ENCODE assay signal across 20 cellular contexts in the genomic region with DNA sequence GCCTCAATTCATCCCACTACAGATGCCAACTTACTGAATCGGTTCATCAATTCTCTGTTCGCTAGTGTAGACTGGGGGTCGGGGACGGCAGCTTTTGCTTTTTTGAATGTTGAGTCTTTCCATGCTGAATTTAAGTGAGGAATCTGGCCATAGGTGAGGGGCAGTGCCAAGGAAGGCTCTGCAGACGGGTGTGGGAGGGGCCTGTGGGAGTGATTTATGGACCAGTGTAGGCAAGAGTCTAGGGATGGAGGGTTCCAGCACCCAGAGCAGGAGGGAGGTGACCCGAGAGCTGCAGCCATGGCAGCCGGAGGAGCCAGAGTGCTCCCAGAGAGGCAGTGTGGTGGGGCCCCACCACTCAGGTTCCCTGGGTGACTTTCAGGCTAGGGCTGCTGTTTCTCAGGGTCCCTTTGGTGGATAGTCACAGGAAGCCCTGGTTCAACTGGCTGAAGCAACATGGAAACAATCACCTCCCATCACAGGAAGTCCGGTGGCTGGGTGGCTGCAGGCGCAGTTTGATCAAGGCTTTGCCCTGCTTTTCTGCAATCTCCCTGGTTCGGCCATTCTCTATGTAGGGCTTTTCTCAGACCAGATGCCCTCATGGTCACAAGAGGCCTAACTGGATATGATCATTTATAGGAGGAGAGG. TPM values are rescaled to one million over a fixed set of nuclear protein-coding genes. Genes with fewer than 3 reads are reported as not detected.
DNase-seq lines count a peak whose midpoint lies in the region; ATAC-seq and TF ChIP-seq lines count a peak whose summit lies in the region.
"Had no signal": no experiment of that assay in that cellular context is flagged by ENCODE, and none has a peak within 500 bp of the region (broad histone marks: within the 10 kb centered on the region; RNA-seq: fewer than 3 reads in every experiment).

No MANE protein-coding gene starts in this region.

- no peak for TF ChIP-seq CTCF in NB4 (IDR thresholded peaks at IDR 0.05; ENCODE audit: low read depth, low read length)
- no peak for TF ChIP-seq CTCF in upper lobe of right lung (IDR thresholded peaks at IDR 0.05)
- TF ChIP-seq CTCF in type B pancreatic cell (conservative IDR thresholded peaks at IDR 0.05) = no peak

- no peaks in the 10 kb centered on the region for H3K4me1 ChIP-seq in upper lobe of right lung

- H3K4me3 Mint-ChIP-seq in immature natural killer cell = peak overlapping the region in 4 of 5 donors; percentile 13 to 69 (median 64)
- no peak overlapping the region for H3K4me3 Mint-ChIP-seq in type B pancreatic cell

- no peaks in the 10 kb centered on the region for H3K36me3 ChIP-seq in upper lobe of right lung
- H3K36me3 ChIP-seq: HAP-1 had no signal

- H3K9me3 Mint-ChIP-seq in immature natural killer cell (no peaks in the 10 kb centered on the region), type B pancreatic cell (peaks cover 6% of the 10 kb centered on the region)

- H3K27me3 ChIP-seq in upper lobe of right lung = no peaks in the 10 kb centered on the region

- H3K9me3 ChIP-seq in upper lobe of right lung = no peaks in the 10 kb centered on the region
- H3K9me3 ChIP-seq: HAP-1 had no signal

- no peak for TF ChIP-seq POLR2A in NB4 (IDR thresholded peaks at IDR 0.05; ENCODE audit: extremely low read depth, insufficient read length)

- no peak overlapping the region for H3K4me3 ChIP-seq in NB4 (ENCODE audit: low read depth, low read length)
- H3K4me3 ChIP-seq in upper lobe of right lung = no peak overlapping the region
- H3K4me3 ChIP-seq: HAP-1 had no signal

- ATAC-seq in upper lobe of right lung (peak; percentile 23), HG02970 (IDR thresholded peaks at IDR 0.05; ENCODE audit: low FRiP score, unreplicated experiment) (no peak)

- H3K27me3 Mint-ChIP-seq in immature natural killer cell (ENCODE audit: low read depth in 3 of 3) (peaks cover 1 to 7% (median 2%) of the 10 kb centered on the region in 3 donors), type B pancreatic cell (no peaks in the 10 kb centered on the region)

- H3K4me1 Mint-ChIP-seq in immature natural killer cell (peaks cover 14 to 28% of the 10 kb centered on the region in 2 donors), type B pancreatic cell (ENCODE audit: unreplicated experiment) (peaks cover 14% of the 10 kb centered on the region)

- H3K36me3 Mint-ChIP-seq in immature natural killer cell (peaks cover 9 to 10% (median 9%) of the 10 kb centered on the region in 3 donors), type B pancreatic cell (no peaks in the 10 kb centered on the region)

- H3K27ac ChIP-seq in upper lobe of right lung = no peak overlapping the region
- H3K27ac ChIP-seq: C4-2B, KMS-11 had no signal

- DNase-seq in NK-92 treated with Interleukin-12 subunit alpha and Interleukin-12 subunit beta, amount 100 ng/mL, for 24 hours (lab: John Stamatoyannopoulos, UW) = peak; percentile 38
- DNase-seq in NK-92 (lab: John Stamatoyannopoulos, UW; ENCODE audit: unreplicated experiment) = no peak
- DNase-seq in NB4 (ENCODE audit: low read depth) = peak; percentile 48
- peak in 2 of 3 donors; percentile 7 to 23 for DNase-seq in immature natural killer cell
- no peak for DNase-seq in upper lobe of right lung
- no peak for DNase-seq in type B pancreatic cell (ENCODE audit: extremely low spot score, unreplicated experiment)
- no peak for DNase-seq in posterior vena cava (ENCODE audit: low spot score)
- DNase-seq: 8988T, NCI-H1417 treated with DMSO at 0.1 percent for 48 hours, NCI-H2029, NCI-H510A treated with DMSO at 0.1 percent for 48 hours, SIG-M5 had no signal

- peak overlapping the region in 3 of 6 donors; percentile 19 to 84 (median 55) for H3K27ac Mint-ChIP-seq in immature natural killer cell
- no peak overlapping the region for H3K27ac Mint-ChIP-seq in type B pancreatic cell

- intact Hi-C loops in upper lobe of right lung (cut with DNase I) (no loop called here), posterior vena cava (cut with DNase I) (no loop called here)

RNA-seq across cellular contexts. Expression of gene TEX44, which starts 16.9 kb away (rescaled TPM):
- not detected for polyA plus RNA-seq in immature natural killer cell
- not detected for total RNA-seq in upper lobe of right lung
- not detected in 2 replicates for total RNA-seq in type B pancreatic cell (ENCODE audit: low replicate concordance)
- not detected for total RNA-seq in posterior vena cava
- total RNA-seq: HT1080, MCF 10A, OCI-LY7, RPMI7951 had no signal

RNA-seq across cellular contexts. Expression of gene NMUR1, which starts 45.5 kb away (rescaled TPM):
- polyA plus RNA-seq in immature natural killer cell = 10 to 100 TPM; 34.6 to 54.4 (median 37.2) TPM
- 5.8 TPM for total RNA-seq in upper lobe of right lung
- 0.10 TPM in 2 replicates for total RNA-seq in type B pancreatic cell (ENCODE audit: low replicate concordance)
- 1 to 10 TPM; 5.3 to 7.4 TPM for total RNA-seq in posterior vena cava
- total RNA-seq: HT1080, MCF 10A, OCI-LY7, RPMI7951 had no signal

Comparison
In these comparisons a context has a peak if more than half of its experiments do, and no peak if none do; other contexts are left out.
1. DNase-seq: peak in NK-92 treated with Interleukin-12 subunit alpha and Interleukin-12 subunit beta, amount 100 ng/mL, for 24 hours (single experiment), NB4 (single experiment) and immature natural killer cell (2 of 3); none in NK-92 (single experiment), upper lobe of right lung (single experiment), type B pancreatic cell (single experiment) and posterior vena cava (single experiment).